In genomic region chr13:98050041-98050466, GRCh38 we compare ENCODE assay signal across 1 cellular context.
TF ChIP-seq lines count a peak whose summit lies in the region.

No MANE protein-coding gene starts in this region.

TF ChIP-seq in HepG2, 621 proteins besides CTCF, POLR2A, EP300 and RAD21 (continued from another document and continues in another):
- TF ChIP-seq CREB3 (CRISPR knock-in tag; IDR thresholded peaks at IDR 0.05) (no peak), MEF2D (CRISPR knock-in tag; IDR thresholded peaks at IDR 0.05) (no peak), ZBTB33 (CRISPR knock-in tag; IDR thresholded peaks at IDR 0.05) (no peak), ZFP62 (CRISPR knock-in tag; IDR thresholded peaks at IDR 0.05) (no peak), LCORL (IDR thresholded peaks at IDR 0.05) (peak; percentile 99), LCORL (CRISPR knock-in tag; IDR thresholded peaks at IDR 0.05) (no peak), STAT5B (CRISPR knock-in tag; IDR thresholded peaks at IDR 0.05) (no peak), SP2 (CRISPR knock-in tag; IDR thresholded peaks at IDR 0.05) (no peak), BRD4 (CRISPR knock-in tag; IDR thresholded peaks at IDR 0.05) (no peak), NFE2 (CRISPR knock-in tag; IDR thresholded peaks at IDR 0.05) (no peak), IRF9 (CRISPR knock-in tag; IDR thresholded peaks at IDR 0.05; ENCODE audit: borderline replicate concordance) (no peak), ASH2L (IDR thresholded peaks at IDR 0.05; ENCODE audit: insufficient read length, low read depth, low read length) (no peak), SP1 (IDR thresholded peaks at IDR 0.05) (no peak), SP1 (CRISPR knock-in tag; IDR thresholded peaks at IDR 0.05) (no peak), CREBL2 (CRISPR knock-in tag; IDR thresholded peaks at IDR 0.05; ENCODE audit: borderline replicate concordance) (no peak), TRIM24 (CRISPR knock-in tag; IDR thresholded peaks at IDR 0.05) (0 out of 2 replicates have a peak, but pooled peaks have one; percentile 59), ZNF878 (CRISPR knock-in tag; IDR thresholded peaks at IDR 0.05) (no peak), GABPB1 (CRISPR knock-in tag; IDR thresholded peaks at IDR 0.05) (peak; percentile 12; the same call in 1 of the 2 replicates), ZNF839 (CRISPR knock-in tag; IDR thresholded peaks at IDR 0.05; ENCODE audit: borderline replicate concordance) (no peak), CBX2 (IDR thresholded peaks at IDR 0.05; ENCODE audit: low read depth, low read length) (no peak), CBX2 (CRISPR knock-in tag; IDR thresholded peaks at IDR 0.05; ENCODE audit: low read depth) (no peak), RBM22 (optimal IDR thresholded peaks at IDR 0.05; ENCODE audit: low read length) (no peak), SMC3 (IDR thresholded peaks at IDR 0.05; ENCODE audit: low read length) (no peak), ZBED4 (CRISPR knock-in tag; IDR thresholded peaks at IDR 0.05; ENCODE audit: borderline replicate concordance) (no peak), ELF4 (CRISPR knock-in tag; IDR thresholded peaks at IDR 0.05; ENCODE audit: borderline replicate concordance) (no peak), ZNF468 (CRISPR knock-in tag; IDR thresholded peaks at IDR 0.05) (no peak), SMAD3 (CRISPR knock-in tag; IDR thresholded peaks at IDR 0.05) (no peak), ISL2 (CRISPR knock-in tag; IDR thresholded peaks at IDR 0.05) (peak; percentile 69), NFE2L2 (IDR thresholded peaks at IDR 0.05; ENCODE audit: low read length) (no peak), ZNF331 (CRISPR knock-in tag; IDR thresholded peaks at IDR 0.05) (no peak), SETDB1 (CRISPR knock-in tag; IDR thresholded peaks at IDR 0.05; ENCODE audit: borderline replicate concordance) (no peak), TRIM22 (IDR thresholded peaks at IDR 0.05) (no peak), ZNF788 (CRISPR knock-in tag; IDR thresholded peaks at IDR 0.05; ENCODE audit: borderline replicate concordance) (no peak), ZNF704 (CRISPR knock-in tag; IDR thresholded peaks at IDR 0.05; ENCODE audit: borderline replicate concordance) (no peak), RNF219 (CRISPR knock-in tag; IDR thresholded peaks at IDR 0.05) (no peak), HMG20B (CRISPR knock-in tag; conservative IDR thresholded peaks at IDR 0.05) (peak; percentile 69; the same call in 1 of the 2 replicates), AGO1 (IDR thresholded peaks at IDR 0.05; ENCODE audit: low read depth, low read length, poor library complexity, severe bottlenecking) (no peak), THAP7 (CRISPR knock-in tag; IDR thresholded peaks at IDR 0.05) (no peak), SPEN (CRISPR knock-in tag; IDR thresholded peaks at IDR 0.05; ENCODE audit: low read depth) (no peak), ZBTB7A (CRISPR knock-in tag; IDR thresholded peaks at IDR 0.05) (no peak), REL (CRISPR knock-in tag; conservative IDR thresholded peaks at IDR 0.05) (no peak), ZNF318 (CRISPR knock-in tag; IDR thresholded peaks at IDR 0.05) (no peak), ETV6 (CRISPR knock-in tag; conservative IDR thresholded peaks at IDR 0.05) (no peak), MAFG (CRISPR knock-in tag; IDR thresholded peaks at IDR 0.05) (no peak)
